ENCODE assay signal across 1 cellular context in the genomic region with DNA sequence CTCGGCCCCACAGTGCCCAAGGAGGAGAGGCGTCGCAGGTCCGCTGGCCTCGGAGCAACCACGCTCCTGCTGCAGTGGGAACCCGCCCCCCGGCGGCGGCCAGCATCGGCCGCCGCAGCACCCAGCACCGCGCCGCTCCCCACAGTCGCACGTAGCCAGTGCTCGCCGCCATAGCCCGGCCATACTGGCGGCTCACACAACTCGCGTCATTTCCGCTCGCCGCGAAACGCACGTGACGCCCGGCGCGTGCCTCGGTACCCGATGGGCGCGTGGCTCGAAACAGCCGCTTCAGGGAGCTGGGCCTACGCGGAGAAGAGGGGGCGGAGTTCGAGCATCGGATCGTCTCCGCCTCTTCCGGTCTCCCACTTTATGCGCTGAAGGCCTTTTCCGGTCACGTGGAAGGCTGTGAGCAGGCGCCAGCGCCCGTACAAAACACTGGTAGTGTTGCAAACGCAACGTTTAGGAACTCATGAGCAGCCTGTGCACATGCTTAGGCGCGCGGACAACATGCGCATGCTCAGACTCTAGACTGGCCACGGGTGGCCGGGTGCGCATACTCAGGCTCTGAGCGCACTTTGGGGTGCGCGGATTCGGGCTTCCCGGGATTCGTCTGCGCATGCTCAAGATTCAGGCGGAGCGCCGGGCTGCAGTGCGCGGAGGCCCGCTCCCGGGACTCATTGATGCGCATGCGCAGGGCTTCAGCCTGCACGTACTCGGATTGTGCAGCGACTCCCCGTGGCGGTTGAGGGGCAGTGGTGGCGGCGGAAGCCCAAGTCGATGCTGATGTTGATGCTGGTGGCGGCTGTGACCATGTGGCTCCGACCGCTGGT.
TF ChIP-seq lines count a peak whose summit lies in the region.

TSS of gene CATSPERD (plus strand) at position 677 of the 830 bp plus-strand sequence. CDS start at position 778, 101 bp downstream.
A gene with protein sequence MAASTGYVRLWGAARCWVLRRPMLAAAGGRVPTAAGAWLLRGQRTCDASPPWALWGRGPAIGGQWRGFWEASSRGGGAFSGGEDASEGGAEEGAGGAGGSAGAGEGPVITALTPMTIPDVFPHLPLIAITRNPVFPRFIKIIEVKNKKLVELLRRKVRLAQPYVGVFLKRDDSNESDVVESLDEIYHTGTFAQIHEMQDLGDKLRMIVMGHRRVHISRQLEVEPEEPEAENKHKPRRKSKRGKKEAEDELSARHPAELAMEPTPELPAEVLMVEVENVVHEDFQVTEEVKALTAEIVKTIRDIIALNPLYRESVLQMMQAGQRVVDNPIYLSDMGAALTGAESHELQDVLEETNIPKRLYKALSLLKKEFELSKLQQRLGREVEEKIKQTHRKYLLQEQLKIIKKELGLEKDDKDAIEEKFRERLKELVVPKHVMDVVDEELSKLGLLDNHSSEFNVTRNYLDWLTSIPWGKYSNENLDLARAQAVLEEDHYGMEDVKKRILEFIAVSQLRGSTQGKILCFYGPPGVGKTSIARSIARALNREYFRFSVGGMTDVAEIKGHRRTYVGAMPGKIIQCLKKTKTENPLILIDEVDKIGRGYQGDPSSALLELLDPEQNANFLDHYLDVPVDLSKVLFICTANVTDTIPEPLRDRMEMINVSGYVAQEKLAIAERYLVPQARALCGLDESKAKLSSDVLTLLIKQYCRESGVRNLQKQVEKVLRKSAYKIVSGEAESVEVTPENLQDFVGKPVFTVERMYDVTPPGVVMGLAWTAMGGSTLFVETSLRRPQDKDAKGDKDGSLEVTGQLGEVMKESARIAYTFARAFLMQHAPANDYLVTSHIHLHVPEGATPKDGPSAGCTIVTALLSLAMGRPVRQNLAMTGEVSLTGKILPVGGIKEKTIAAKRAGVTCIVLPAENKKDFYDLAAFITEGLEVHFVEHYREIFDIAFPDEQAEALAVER (minus strand): TSS at position 186 of the 830 bp plus-strand sequence. CDS start 14 bp downstream, at position 172.

TF ChIP-seq in SK-N-SH, 30 proteins besides CTCF, POLR2A, EP300 and RAD21 (continued from another document):
- peak; percentile 47; the same call in 1 of the 2 replicates for TF ChIP-seq ZBTB33 (IDR thresholded peaks at IDR 0.05; ENCODE audit: borderline replicate concordance, low read depth)
- peak; percentile 96 for TF ChIP-seq USF1 (IDR thresholded peaks at IDR 0.05; ENCODE audit: borderline replicate concordance, low read depth)
- TF ChIP-seq TAF1 (IDR thresholded peaks at IDR 0.05; ENCODE audit: borderline replicate concordance, low read depth, low read length), result peak; percentile 92
- peak; percentile 88 for TF ChIP-seq GABPA (IDR thresholded peaks at IDR 0.05; ENCODE audit: low read depth)
- TF ChIP-seq POLR2AphosphoS5 (IDR thresholded peaks at IDR 0.05; ENCODE audit: low read depth, low read length), result peak; percentile 87
- TF ChIP-seq YY1 (IDR thresholded peaks at IDR 0.05; ENCODE audit: low read depth), result peak; percentile 96
- TF ChIP-seq SIN3A (IDR thresholded peaks at IDR 0.05; ENCODE audit: borderline replicate concordance, low read depth, low read length), result peak; percentile 96
- no peak for TF ChIP-seq MEF2A (IDR thresholded peaks at IDR 0.05; ENCODE audit: borderline replicate concordance, low read depth)
- peak; percentile 25; the same call in 1 of the 2 replicates for TF ChIP-seq REST (IDR thresholded peaks at IDR 0.05; ENCODE audit: low read depth, low read length)
- peak; percentile 99 for TF ChIP-seq MXI1 (IDR thresholded peaks at IDR 0.05; ENCODE audit: low read depth, low read length)
- TF ChIP-seq PBX3 (IDR thresholded peaks at IDR 0.05), result no peak
- TF ChIP-seq, protein P1, sequence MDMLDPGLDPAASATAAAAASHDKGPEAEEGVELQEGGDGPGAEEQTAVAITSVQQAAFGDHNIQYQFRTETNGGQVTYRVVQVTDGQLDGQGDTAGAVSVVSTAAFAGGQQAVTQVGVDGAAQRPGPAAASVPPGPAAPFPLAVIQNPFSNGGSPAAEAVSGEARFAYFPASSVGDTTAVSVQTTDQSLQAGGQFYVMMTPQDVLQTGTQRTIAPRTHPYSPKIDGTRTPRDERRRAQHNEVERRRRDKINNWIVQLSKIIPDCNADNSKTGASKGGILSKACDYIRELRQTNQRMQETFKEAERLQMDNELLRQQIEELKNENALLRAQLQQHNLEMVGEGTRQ (IDR thresholded peaks at IDR 0.05; ENCODE audit: borderline replicate concordance, low read depth, low read length), result peak; percentile 92
- TF ChIP-seq FOXJ3 (CRISPR knock-in tag; IDR thresholded peaks at IDR 0.05), result no peak
- peak; percentile 99 for TF ChIP-seq MAX (IDR thresholded peaks at IDR 0.05; ENCODE audit: low read depth)
- no peak; the same call in 1 of the 2 replicates for TF ChIP-seq NFIC (IDR thresholded peaks at IDR 0.05; ENCODE audit: borderline replicate concordance)
